Comparison of ENCODE assay signal across 8 cellular contexts in genomic region chr5:151447174-151448037, GRCh38. TPM values are rescaled to one million over a fixed set of nuclear protein-coding genes. Genes with fewer than 3 reads are reported as not detected.
DNase-seq lines count a peak whose midpoint lies in the region; ATAC-seq and TF ChIP-seq lines count a peak whose summit lies in the region.

Gene SLC36A1, plus strand, starts transcription at chr5:151447603. Its CDS starts 11,190 bp downstream, at chr5:151458793.

- H3K9me3 Mint-ChIP-seq in WTC11 = no peaks in the 10 kb centered on the region

- H3K4me1 Mint-ChIP-seq in WTC11 = peaks cover 17% of the 10 kb centered on the region

- H3K27ac ChIP-seq in caudate nucleus (ENCODE audit: low read depth, low read length) = peak within 1 kb of the TSS; percentile 53

- peak; percentile 92 for TF ChIP-seq CTCF in AG09319 (IDR thresholded peaks at IDR 0.05; ENCODE audit: low read depth, low read length)
- peak; percentile 91 for TF ChIP-seq CTCF in WTC11 (IDR thresholded peaks at IDR 0.05)

- no peaks in the 10 kb centered on the region; the same call in 1 of the 2 replicates for H3K27me3 Mint-ChIP-seq in WTC11 (ENCODE audit: low read depth)

- H3K27ac Mint-ChIP-seq in WTC11 = peak within 1 kb of the TSS; percentile 75

- DNase-seq in AG09319 (ENCODE audit: extremely low read depth, low read depth) (peak; percentile 74), NCI-H2196 treated with DMSO at 0.1 percent for 48 hours (lab: John Stamatoyannopoulos, UW; ENCODE audit: unreplicated experiment) (peak; percentile 78), WTC11 (ENCODE audit: low spot score) (peak; percentile 96), caudate nucleus (lab: John Stamatoyannopoulos, UW) (peak in 60 of 61 donors; percentile 43 to 96 (median 89)), inferior parietal cortex (ENCODE audit: extremely low spot score) (peak; percentile 98)
- peak; percentile 93 to 98 for DNase-seq in stimulated activated CD4-positive, alpha-beta T cell treated with anti-CD3 and anti-CD28 coated beads, Interleukin-12 subunit alpha, Interleukin-12 subunit beta, amount 100 ng/mL, for 24 hours (ENCODE audit: low read depth in 2 of 2)

- POLR2A ChIA-PET in WTC11 (lab: Charles Lee) = interaction anchor here (0.5 to 1.1 kb wide), 3 partner anchors 49 to 59 kb away, joined by 3 to 5 read pairs (median 3); no protein-coding TSS in a partner anchor

- peak within 1 kb of the TSS; percentile 94 for H3K4me3 Mint-ChIP-seq in WTC11

- ATAC-seq in GM18907 (IDR thresholded peaks at IDR 0.05; ENCODE audit: unreplicated experiment) = peak; percentile 87
- peak; percentile 84 for ATAC-seq in HG03139 (IDR thresholded peaks at IDR 0.05; ENCODE audit: unreplicated experiment)
- ATAC-seq in WTC11 = peak; percentile 87

- CTCF ChIA-PET in WTC11 (lab: Charles Lee) = interaction anchor here (0.6 to 2.4 kb wide), 51 partner anchors 9 to 324 kb away, joined by 3 to 35 read pairs (median 5); partner anchors contain the start of genes CCDC69, GM2A and SPARC

- no peaks in the 10 kb centered on the region for H3K36me3 Mint-ChIP-seq in WTC11

TF ChIP-seq in WTC11, 78 proteins besides CTCF, POLR2A, EP300 and RAD21 (continues in another document):
- TF ChIP-seq FOXJ3 (CRISPR knock-in tag; IDR thresholded peaks at IDR 0.05; ENCODE audit: borderline replicate concordance) (no peak), ZNF416 (CRISPR knock-in tag; IDR thresholded peaks at IDR 0.05) (no peak), CBFB (CRISPR knock-in tag; IDR thresholded peaks at IDR 0.05; ENCODE audit: low read depth) (peak; percentile 86; the same call in 1 of the 2 replicates), ELF4 (CRISPR knock-in tag; IDR thresholded peaks at IDR 0.05; ENCODE audit: low read depth) (no peak), ZNF281 (CRISPR knock-in tag; IDR thresholded peaks at IDR 0.05) (no peak; the same call in 1 of the 2 replicates), ATF3 (CRISPR knock-in tag; conservative IDR thresholded peaks at IDR 0.05) (no peak), PRRX2 (CRISPR knock-in tag; IDR thresholded peaks at IDR 0.05) (no peak), ZNF219 (CRISPR knock-in tag; IDR thresholded peaks at IDR 0.05; ENCODE audit: borderline replicate concordance) (no peak), CDX4 (CRISPR knock-in tag; IDR thresholded peaks at IDR 0.05; ENCODE audit: borderline replicate concordance) (no peak), ZNF263 (CRISPR knock-in tag; IDR thresholded peaks at IDR 0.05; ENCODE audit: low read depth) (no peak), ERG (CRISPR knock-in tag; IDR thresholded peaks at IDR 0.05) (no peak), GRHL2 (CRISPR knock-in tag; IDR thresholded peaks at IDR 0.05; ENCODE audit: insufficient replicate concordance, severe bottlenecking) (no peak), E2F4 (CRISPR knock-in tag; IDR thresholded peaks at IDR 0.05; ENCODE audit: borderline replicate concordance, low read depth) (no peak), GTF2I (CRISPR knock-in tag; conservative IDR thresholded peaks at IDR 0.05) (no peak), SMAD4 (CRISPR knock-in tag; IDR thresholded peaks at IDR 0.05) (no peak), IRF1 (CRISPR knock-in tag; IDR thresholded peaks at IDR 0.05) (peak; percentile 64; the same call in 1 of the 2 replicates), FOXP1 (CRISPR knock-in tag; IDR thresholded peaks at IDR 0.05; ENCODE audit: borderline replicate concordance) (peak; percentile 85), NFYB (CRISPR knock-in tag; conservative IDR thresholded peaks at IDR 0.05; ENCODE audit: low read depth) (no peak), TCF7 (CRISPR knock-in tag; IDR thresholded peaks at IDR 0.05; ENCODE audit: low read depth) (no peak), USF2 (CRISPR knock-in tag; IDR thresholded peaks at IDR 0.05) (peak; percentile 99), E2F1 (CRISPR knock-in tag; IDR thresholded peaks at IDR 0.05) (no peak), ZBTB21 (CRISPR knock-in tag; IDR thresholded peaks at IDR 0.05; ENCODE audit: borderline replicate concordance) (peak; percentile 85; the same call in 1 of the 2 replicates), ZNF671 (CRISPR knock-in tag; IDR thresholded peaks at IDR 0.05) (no peak), RORB (CRISPR knock-in tag; IDR thresholded peaks at IDR 0.05) (no peak)

RNA-seq across cellular contexts. Expression of gene SLC36A1, which starts in this region (rescaled TPM):
- total RNA-seq in WTC11 (2021) = 12.2 to 16.0 TPM (median 13.7 TPM) in 3 replicates

Comparison
In these comparisons a context has a peak if more than half of its experiments do, and no peak if none do; other contexts are left out.
1. Peak in every context shown above with its lines: DNase-seq, ATAC-seq and H3K27ac ChIP-seq.